ENCODE assay signal across 11 cellular contexts in genomic region chr10:124723826-124724225, GRCh38. TPM values are rescaled to one million over a fixed set of nuclear protein-coding genes. Genes with fewer than 3 reads are reported as not detected.
DNase-seq lines count a peak whose midpoint lies in the region; ATAC-seq and TF ChIP-seq lines count a peak whose summit lies in the region.
"Had no signal": no experiment of that assay in that cellular context is flagged by ENCODE, and none has a peak within 500 bp of the region (broad histone marks: within the 10 kb centered on the region; RNA-seq: fewer than 3 reads in every experiment).

No MANE protein-coding gene starts in this region.

- peaks cover 4% of the 10 kb centered on the region for H3K27me3 Mint-ChIP-seq in CD4-positive, CD25-positive, alpha-beta regulatory T cell

- ATAC-seq in CD4-positive, CD25-positive, alpha-beta regulatory T cell (ENCODE audit: low read depth in 2 of 2) = no peak
- ATAC-seq in HG02610 (IDR thresholded peaks at IDR 0.05; ENCODE audit: unreplicated experiment) (no peak), HG03196 (IDR thresholded peaks at IDR 0.05; ENCODE audit: unreplicated experiment) (no peak)

- DNase-seq in CD4-positive, CD25-positive, alpha-beta regulatory T cell = no peak
- DNase-seq in left ventricle myocardium inferior (no peak), prostate gland (ENCODE audit: low spot score) (no peak), GOT3 (lab: John Stamatoyannopoulos, UW) (no peak)
- DNase-seq in stimulated activated naive CD4-positive, alpha-beta T cell (lab: John Stamatoyannopoulos, UW) = no peak
- DNase-seq: DMS53, NCI-H2029 treated with DMSO at 0.1 percent for 48 hours, T-helper 9 cell had no signal

- H3K9me2 ChIP-seq in SU-DHL-6 (replicated peaks; ENCODE audit: insufficient read depth, low read length) = no peaks in the 10 kb centered on the region

- no peak overlapping the region for H2AFZ ChIP-seq in SU-DHL-6 (ENCODE audit: low read depth, low read length, severe bottlenecking)

- H3K79me2 ChIP-seq in SU-DHL-6 (ENCODE audit: insufficient read depth, low read length) = peaks cover 100% of the 10 kb centered on the region

- H3K9me3 Mint-ChIP-seq in CD4-positive, CD25-positive, alpha-beta regulatory T cell = no peaks in the 10 kb centered on the region

- no peaks in the 10 kb centered on the region for H3K36me3 ChIP-seq in CD4-positive, CD25-positive, alpha-beta regulatory T cell (ENCODE audit: control insufficient read depth, insufficient read depth, low read length)
- H3K36me3 ChIP-seq in SU-DHL-6 (ENCODE audit: low read length) (peaks cover 2% of the 10 kb centered on the region; the same call in 1 of the 2 replicates), left ventricle myocardium inferior (no peaks in the 10 kb centered on the region), prostate gland (no peaks in the 10 kb centered on the region)

- H3K4me1 Mint-ChIP-seq in CD4-positive, CD25-positive, alpha-beta regulatory T cell = peaks cover 27 to 99% (median 80%) of the 10 kb centered on the region in 4 donors

- peak overlapping the region; percentile 17; the same call in 1 of the 2 replicates for H3K9ac ChIP-seq in SU-DHL-6 (ENCODE audit: low read length)

- H3K4me3 ChIP-seq in CD4-positive, CD25-positive, alpha-beta regulatory T cell (ENCODE audit: low read depth, low read length) = peak overlapping the region; percentile 63
- H3K4me3 ChIP-seq in SU-DHL-6 (ENCODE audit: insufficient read depth, low read length, poor library complexity, severe bottlenecking) = no peak overlapping the region
- H3K4me3 ChIP-seq in left ventricle myocardium inferior = peak overlapping the region; percentile 26
- H3K4me3 ChIP-seq in prostate gland = no peak overlapping the region

- peaks cover 69% of the 10 kb centered on the region for H3F3A ChIP-seq in SU-DHL-6 (ENCODE audit: insufficient read depth)

- peak overlapping the region; percentile 97 to 99 (median 99) for H3K27ac Mint-ChIP-seq in CD4-positive, CD25-positive, alpha-beta regulatory T cell

- TF ChIP-seq POLR2A in prostate gland (IDR thresholded peaks at IDR 0.05) = no peak

- peak overlapping the region; percentile 73 to 88 (median 85) for H3K4me3 Mint-ChIP-seq in CD4-positive, CD25-positive, alpha-beta regulatory T cell

- intact Hi-C loops in left ventricle myocardium inferior (cut with micrococcal nuclease) (no loop called here), prostate gland (cut with DNase I) (no loop called here)

- H3K9me3 ChIP-seq in CD4-positive, CD25-positive, alpha-beta regulatory T cell (ENCODE audit: control insufficient read depth in 2 of 2, low read length in 2 of 2) = no peaks in the 10 kb centered on the region
- H3K9me3 ChIP-seq in SU-DHL-6 (ENCODE audit: insufficient read depth, low read length) = no peaks in the 10 kb centered on the region
- no peaks in the 10 kb centered on the region for H3K9me3 ChIP-seq in left ventricle myocardium inferior (replicated peaks)
- H3K9me3 ChIP-seq in prostate gland = no peaks in the 10 kb centered on the region

- 60% methylated on average over 9 of the region's 9 CpGs for WGBS in prostate gland

- peak overlapping the region; percentile 97 for H3K27ac ChIP-seq in CD4-positive, CD25-positive, alpha-beta regulatory T cell (ENCODE audit: insufficient read depth, low read length, poor library complexity, severe bottlenecking)
- H3K27ac ChIP-seq in SU-DHL-6 (ENCODE audit: low read depth, low read length) (peak overlapping the region; percentile 69), left ventricle myocardium inferior (replicated peaks) (peak overlapping the region; percentile 91), prostate gland (peak overlapping the region; percentile 48 to 50)

- H3K36me3 Mint-ChIP-seq in CD4-positive, CD25-positive, alpha-beta regulatory T cell = peaks cover 4% of the 10 kb centered on the region

- peak overlapping the region; percentile 39 for H3K4me2 ChIP-seq in SU-DHL-6 (ENCODE audit: low read depth, low read length, poor library complexity, severe bottlenecking)

- TF ChIP-seq CTCF in SU-DHL-6 (IDR thresholded peaks at IDR 0.05; ENCODE audit: insufficient read depth, low read length, poor library complexity, severe bottlenecking) = no peak
- no peak for TF ChIP-seq CTCF in left ventricle myocardium inferior (IDR thresholded peaks at IDR 0.05; ENCODE audit: borderline replicate concordance)
- TF ChIP-seq CTCF in prostate gland (IDR thresholded peaks at IDR 0.05) = no peak

- H3K27me3 ChIP-seq in CD4-positive, CD25-positive, alpha-beta regulatory T cell (ENCODE audit: control insufficient read depth, insufficient read depth, low read length) = no peaks in the 10 kb centered on the region
- H3K27me3 ChIP-seq in SU-DHL-6 (ENCODE audit: low read length) (no peaks in the 10 kb centered on the region), left ventricle myocardium inferior (ENCODE audit: low read depth) (no peaks in the 10 kb centered on the region), prostate gland (replicated peaks; ENCODE audit: insufficient read depth) (no peaks in the 10 kb centered on the region)

- peaks cover 14% of the 10 kb centered on the region; the same call in 1 of the 2 replicates for H4K20me1 ChIP-seq in SU-DHL-6 (ENCODE audit: low read depth, low read length)

- H3K4me1 ChIP-seq in CD4-positive, CD25-positive, alpha-beta regulatory T cell (ENCODE audit: control insufficient read depth, insufficient read depth, low read length, poor library complexity, severe bottlenecking) = peaks cover 100% of the 10 kb centered on the region
- H3K4me1 ChIP-seq in left ventricle myocardium inferior (peaks cover 100% of the 10 kb centered on the region), prostate gland (replicated peaks) (peaks cover 30% of the 10 kb centered on the region)

RNA-seq across cellular contexts. Expression of gene FAM53B, which starts 20.4 kb away (rescaled TPM):
- 116 TPM for total RNA-seq in CD4-positive, CD25-positive, alpha-beta regulatory T cell
- 10 to 100 TPM in 3 of 4 donors, 1 to 10 TPM in 1; 5.8 to 22.2 (median 14.4) TPM for polyA plus RNA-seq in CD4-positive, CD25-positive, alpha-beta regulatory T cell
- total RNA-seq in left ventricle myocardium inferior (53.4 TPM), prostate gland (100 to 1,000 TPM in 1 of 2 donors, 10 to 100 TPM in 1; 28.9 to 101 TPM)

Comparison
In these comparisons a context has a peak if more than half of its experiments do, and no peak if none do; other contexts are left out.
1. H3K4me3 ChIP-seq: peak in CD4-positive, CD25-positive, alpha-beta regulatory T cell (single experiment) and left ventricle myocardium inferior (single experiment); none in SU-DHL-6 (single experiment) and prostate gland (0 of 2).
2. Peak in every context shown above with its lines, with median percentiles within 50 percentile points of each other: H3K27ac ChIP-seq.